21 cellular contexts compared by ENCODE assay signal in the genomic region with DNA sequence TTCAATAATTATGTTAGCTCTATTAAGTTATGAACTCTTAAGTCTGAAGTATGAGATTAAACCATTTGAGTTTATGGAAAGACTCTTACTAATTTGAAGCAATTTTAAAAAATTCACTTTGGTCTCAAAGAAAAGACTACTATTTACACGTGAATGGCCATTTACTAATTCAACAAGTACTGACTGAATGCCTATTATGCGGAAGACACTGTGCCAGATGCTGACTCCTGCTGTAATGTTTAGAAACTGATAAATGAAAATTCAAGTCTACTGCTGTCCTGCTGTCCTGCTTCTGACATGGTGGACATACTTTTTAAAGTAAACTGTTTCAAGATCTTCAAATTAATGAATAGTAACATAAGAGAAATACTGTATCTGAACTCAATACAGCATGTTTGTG.
"Had no signal": no experiment of that assay in that cellular context is flagged by ENCODE, and none has a peak within 500 bp of the region (broad histone marks: within the 10 kb centered on the region; RNA-seq: fewer than 3 reads in every experiment).

No MANE protein-coding gene starts in this region.

- DNase-seq: activated CD4-positive, alpha-beta T cell treated with anti-CD3 and anti-CD28 coated beads, Interleukin-2, amount 10 ng/mL, durations not matched to agents 24 days and 14 days; activated CD8-positive, alpha-beta T cell treated with anti-CD3 and anti-CD28 coated beads for 36 hours; activated naive CD4-positive, alpha-beta T cell; activated naive CD8-positive, alpha-beta T cell treated with anti-CD3 and anti-CD28 coated beads, Interleukin-2, amount 10 ng/mL, durations not matched to agents 7 days and 5 days; activated T-cell treated with anti-CD3 and anti-CD28 coated beads, Interleukin-2, amount 50 U/mL, for 1 hour; amygdala; body of pancreas; caudate nucleus; foreskin fibroblast; glutamatergic neuron; hippocampal formation; islet precursor cell; lower lobe of right lung; natural killer cell; sigmoid colon; stimulated activated CD4-positive, alpha-beta T cell treated with anti-CD3 and anti-CD28 coated beads, Interleukin-4, amount 100 ng/mL, for 24 hours; T1000; upper lobe of right lung had no signal

- H2AFZ ChIP-seq: parathyroid adenoma had no signal

- H3K79me2 ChIP-seq: parathyroid adenoma had no signal

- H3K27ac ChIP-seq: body of pancreas, epithelial cell of prostate, lower lobe of right lung, parathyroid adenoma, sigmoid colon, thoracic aorta, upper lobe of right lung had no signal

- H3K9me3 ChIP-seq: body of pancreas, lower lobe of right lung, sigmoid colon, thoracic aorta, upper lobe of right lung had no signal

- H3K4me3 ChIP-seq: body of pancreas, lower lobe of right lung, sigmoid colon, thoracic aorta, upper lobe of right lung had no signal

- H3K27me3 ChIP-seq: body of pancreas, sigmoid colon, upper lobe of right lung had no signal

- H3K4me1 ChIP-seq: body of pancreas, lower lobe of right lung, parathyroid adenoma, sigmoid colon, upper lobe of right lung had no signal

- H3K9ac ChIP-seq: parathyroid adenoma had no signal
